Comparison of ENCODE assay signal across 16 cellular contexts in the genomic region with DNA sequence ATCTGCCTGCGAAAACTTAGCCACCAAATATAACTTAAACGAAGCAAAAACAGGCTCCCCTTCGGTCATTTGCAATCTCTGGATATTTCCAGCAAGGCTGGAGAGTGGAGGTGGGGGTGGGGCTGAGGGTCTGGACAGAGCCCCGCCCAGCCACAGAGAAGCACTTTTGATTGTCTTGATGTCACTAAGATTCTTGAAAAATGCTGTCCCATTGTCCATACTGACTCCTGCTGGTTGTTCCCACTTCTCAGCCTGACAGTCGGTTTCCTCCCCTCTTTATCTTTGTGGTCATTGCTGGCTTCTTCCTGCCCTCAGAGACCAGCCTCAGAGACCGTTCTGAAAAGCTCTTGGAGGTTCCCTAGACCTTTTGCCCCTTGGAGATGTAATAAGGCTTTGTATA.
DNase-seq lines count a peak whose midpoint lies in the region; TF ChIP-seq lines count a peak whose summit lies in the region.
"Had no signal": no experiment of that assay in that cellular context is flagged by ENCODE, and none has a peak within 500 bp of the region (broad histone marks: within the 10 kb centered on the region; RNA-seq: fewer than 3 reads in every experiment).

No MANE protein-coding gene starts in this region.

- intact Hi-C loops in dorsolateral prefrontal cortex (cut with DNase I) = no loop called here

- H3K27me3 Mint-ChIP-seq in neural crest cell (ENCODE audit: low read depth) = peaks cover 62% of the 10 kb centered on the region
- H3K27me3 Mint-ChIP-seq: CD4-positive, alpha-beta T cell had no signal

- H3K4me1 Mint-ChIP-seq in neural crest cell = peaks cover 18% of the 10 kb centered on the region
- H3K4me1 Mint-ChIP-seq: GM23338 had no signal

- peaks cover 3% of the 10 kb centered on the region for H3K9me3 Mint-ChIP-seq in neural crest cell

- no peaks in the 10 kb centered on the region for H3K36me3 Mint-ChIP-seq in neural crest cell (ENCODE audit: low read depth)

- H3K27ac Mint-ChIP-seq in neural crest cell (ENCODE audit: unreplicated experiment) = no peak overlapping the region
- H3K27ac Mint-ChIP-seq: CD4-positive, alpha-beta T cell; GM23338 had no signal

- H3K27ac ChIP-seq in dorsolateral prefrontal cortex = no peak overlapping the region

- no peaks in the 10 kb centered on the region for H3K36me3 ChIP-seq in H7 (replicated peaks; ENCODE audit: control insufficient read depth, insufficient read depth, low read length)
- H3K36me3 ChIP-seq: BE2C, HAP-1 had no signal

- TF ChIP-seq CTCF in neural crest cell (conservative IDR thresholded peaks at IDR 0.05) (no peak), dorsolateral prefrontal cortex (IDR thresholded peaks at IDR 0.05 in 54 of 56, conservative IDR thresholded peaks at IDR 0.05 in 2 of 56; ENCODE audit: low read depth in 1 of 56, partially characterized antibody in 56 of 56) (no peak)

- peak; percentile 44 for DNase-seq in H7
- peak; percentile 40 for DNase-seq in ecto neural progenitor cell (ENCODE audit: low spot score)
- peak; percentile 30 for DNase-seq in iPS-NIHi11 (ENCODE audit: low spot score)
- DNase-seq in neural crest cell (ENCODE audit: low read depth, low spot score) = peak; percentile 5
- DNase-seq in SW 1271 (lab: John Stamatoyannopoulos, UW) = no peak
- no peak for DNase-seq in NCI-H345 treated with DMSO at 0.1 percent for 48 hours (lab: John Stamatoyannopoulos, UW; ENCODE audit: unreplicated experiment)
- no peak for DNase-seq in dorsolateral prefrontal cortex
- DNase-seq: ACHN; BE2C; C1 segment of cervical spinal cord; CD4-positive, alpha-beta T cell; DMS79 treated with DMSO at 0.1 percent for 48 hours; GF-D8; KG1 had no signal

- H3K27me3 ChIP-seq in H7 (ENCODE audit: control insufficient read depth, insufficient read depth, low read length) (no peaks in the 10 kb centered on the region; the same call in 1 of the 2 replicates), dorsolateral prefrontal cortex (peaks cover 0 to 6% (median 0%) of the 10 kb centered on the region in 45 donors)
- H3K27me3 ChIP-seq: BE2C had no signal

- H3K4me3 Mint-ChIP-seq in neural crest cell = no peak overlapping the region
- H3K4me3 Mint-ChIP-seq: CD4-positive, alpha-beta T cell; GM23338 had no signal

- H3K4me3 ChIP-seq in H7 (ENCODE audit: insufficient read depth, low read depth, low read length) (no peak overlapping the region), dorsolateral prefrontal cortex (no peak overlapping the region)
- H3K4me3 ChIP-seq: GM23338, HAP-1 had no signal

Comparison
In these comparisons a context has a peak if more than half of its experiments do, and no peak if none do; other contexts are left out.
1. DNase-seq: peak in H7 (single experiment), ecto neural progenitor cell (single experiment), iPS-NIHi11 (single experiment) and neural crest cell (single experiment); none in SW 1271 (0 of 2), NCI-H345 treated with DMSO at 0.1 percent for 48 hours (single experiment) and dorsolateral prefrontal cortex (0 of 10).